ENCODE assay signal across 8 cellular contexts in the genomic region with DNA sequence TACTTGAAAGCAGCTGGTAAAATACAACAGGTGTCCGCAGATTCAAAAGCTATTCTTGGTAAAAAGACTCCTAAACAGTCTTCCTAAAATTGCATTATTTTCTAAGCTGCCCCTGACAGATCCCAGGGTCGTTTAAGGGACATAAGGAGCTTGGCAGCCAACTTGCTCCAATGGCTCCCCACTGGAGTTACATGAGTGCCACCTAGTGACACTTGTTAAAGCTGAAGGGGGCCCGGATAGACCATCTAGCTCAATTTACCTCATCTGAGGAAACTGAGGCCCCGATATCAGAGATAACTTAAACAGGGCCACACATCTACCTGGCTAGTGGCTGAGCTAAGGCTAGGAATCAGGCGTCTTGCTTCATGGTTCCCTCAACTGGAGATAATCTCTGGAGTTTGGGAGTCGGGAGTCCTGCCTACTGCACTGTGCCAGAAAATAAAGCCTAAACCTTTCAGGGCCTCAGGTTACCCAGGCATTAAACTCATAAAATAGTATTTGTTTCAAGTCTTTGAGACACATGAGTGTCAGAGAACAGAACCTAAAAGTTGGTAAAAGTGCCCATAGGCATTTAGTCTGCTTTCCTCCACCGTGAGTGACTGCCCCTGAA. TPM values are rescaled to one million over a fixed set of nuclear protein-coding genes. Genes with fewer than 3 reads are reported as not detected.
DNase-seq lines count a peak whose midpoint lies in the region; ATAC-seq and TF ChIP-seq lines count a peak whose summit lies in the region.

No MANE protein-coding gene starts in this region.

- H4K20me1 ChIP-seq in Loucy (ENCODE audit: insufficient read depth, low read length, poor library complexity, severe bottlenecking), result no peaks in the 10 kb centered on the region

- peaks cover under 1% of the 10 kb centered on the region; the same call in 1 of the 2 replicates for H3F3A ChIP-seq in Loucy (ENCODE audit: low read depth)

- no peak overlapping the region for H3K4me2 ChIP-seq in Loucy (ENCODE audit: low read depth, low read length, poor library complexity, severe bottlenecking)

- peaks cover 10% of the 10 kb centered on the region for H3K4me1 ChIP-seq in Loucy (ENCODE audit: insufficient read depth, low read length, poor library complexity, severe bottlenecking)
- peaks cover 0 to 12% (median 6%) of the 10 kb centered on the region in 4 donors for H3K4me1 ChIP-seq in stomach

- H3K9me2 ChIP-seq in Loucy (replicated peaks; ENCODE audit: low read depth, low read length), result no peaks in the 10 kb centered on the region

- DNase-seq in DMS53 (lab: John Stamatoyannopoulos, UW), result peak; percentile 69
- DNase-seq in GM20000 (ENCODE audit: low spot score), result peak; percentile 57
- DNase-seq in SHP77 treated with DMSO at 0.1 percent for 48 hours (lab: John Stamatoyannopoulos, UW), result peak; percentile 6
- DNase-seq in cerebellum (ENCODE audit: low spot score), result peak; percentile 37
- DNase-seq in left lobe of liver (ENCODE audit: low spot score), result peak; percentile 51
- DNase-seq in stomach, result peak; percentile 47
- no peak for DNase-seq in GOT3 (lab: John Stamatoyannopoulos, UW)

- H3K4me3 ChIP-seq in Loucy (ENCODE audit: low read length, poor library complexity, severe bottlenecking) (no peak overlapping the region), stomach (no peak overlapping the region)

- H3K27me3 ChIP-seq in Loucy (ENCODE audit: insufficient read depth, low read length, poor library complexity, severe bottlenecking) (peaks cover 22% of the 10 kb centered on the region), stomach (no peaks in the 10 kb centered on the region)

- TF ChIP-seq POLR2A in stomach (IDR thresholded peaks at IDR 0.05), result no peak

- peak overlapping the region in 1 of 5 donors; percentile 30 for H3K27ac ChIP-seq in stomach

- no peaks in the 10 kb centered on the region for H3K79me2 ChIP-seq in Loucy (ENCODE audit: insufficient read depth, low read length)

- no peak overlapping the region for H3K9ac ChIP-seq in Loucy (ENCODE audit: low read depth, low read length, poor library complexity, severe bottlenecking)

- 19 to 34% (median 31%) methylated on average over 7 of the region's 7 CpGs for WGBS in stomach, 5 donors

- intact Hi-C loops in stomach (cut with DNase I; ENCODE audit: low total_unique reads), result loop anchor here (10.0 kb wide), 1 partner anchor 189 kb away; no protein-coding TSS in a partner anchor

- TF ChIP-seq CTCF in GM20000 (IDR thresholded peaks at IDR 0.05; ENCODE audit: extremely low read depth, missing control alignments) (peak; percentile 44), Loucy (conservative IDR thresholded peaks at IDR 0.05; ENCODE audit: low read length) (peak; percentile 93), stomach (IDR thresholded peaks at IDR 0.05) (peak in 5 of 7 experiments; percentile 42 to 71 (median 61))

- H2AFZ ChIP-seq in Loucy (ENCODE audit: low read length), result no peak overlapping the region

- H3K9me3 ChIP-seq in Loucy (ENCODE audit: insufficient read depth, low read depth, low read length) (no peaks in the 10 kb centered on the region), stomach (no peaks in the 10 kb centered on the region)

- TF ChIP-seq EP300 in stomach (IDR thresholded peaks at IDR 0.05), result no peak

- ATAC-seq in left lobe of liver, result peak; percentile 94

- H3K36me3 ChIP-seq in Loucy (ENCODE audit: insufficient read depth, low read length) (no peaks in the 10 kb centered on the region), stomach (no peaks in the 10 kb centered on the region)

RNA-seq across cellular contexts. Expression of gene TBC1D23, which starts 6.5 kb away (rescaled TPM):
- total RNA-seq in cerebellum (47.4 TPM), left lobe of liver (18.5 TPM), stomach (10 to 100 TPM in 3 of 5 donors, 1 to 10 TPM in 2; 7.0 to 79.5 (median 61.4) TPM)
- 10 to 100 TPM; 14.6 to 19.4 (median 15.1) TPM for polyA plus RNA-seq in stomach
